ENCODE assay signal across 13 cellular contexts in genomic region chr11:9367551-9367950, GRCh38.
"Had no signal": no experiment of that assay in that cellular context is flagged by ENCODE, and none has a peak within 500 bp of the region (broad histone marks: within the 10 kb centered on the region; RNA-seq: fewer than 3 reads in every experiment).

No MANE protein-coding gene starts in this region.

- H3K36me3 ChIP-seq: breast epithelium, ovary, tibial artery, vagina had no signal

- H3K4me3 Mint-ChIP-seq: activated naive CD8-positive, alpha-beta T cell treated with anti-CD3 and anti-CD28 coated beads for 36 hours; nephron progenitor cell; stimulated activated memory B cell treated with anti-CD40 and anti-IgM and Interleukin-4, amounts not matched to agents 10 μg/mL and 1 μg/mL and 100 μg/mL, for 72 hours; T-cell had no signal

- H3K4me1 Mint-ChIP-seq: stimulated activated memory B cell treated with anti-CD40 and anti-IgM and Interleukin-4, amounts not matched to agents 10 μg/mL and 1 μg/mL and 100 μg/mL, for 72 hours had no signal

- H3K9me3 ChIP-seq: breast epithelium, ovary, tibial artery, vagina had no signal

- H3K36me3 Mint-ChIP-seq: activated naive CD8-positive, alpha-beta T cell treated with anti-CD3 and anti-CD28 coated beads for 36 hours; stimulated activated memory B cell treated with anti-CD40 and anti-IgM and Interleukin-4, amounts not matched to agents 10 μg/mL and 1 μg/mL and 100 μg/mL, for 72 hours; T-cell had no signal

- H3K9me3 Mint-ChIP-seq: activated naive CD8-positive, alpha-beta T cell treated with anti-CD3 and anti-CD28 coated beads for 36 hours; nephron progenitor cell; stimulated activated memory B cell treated with anti-CD40 and anti-IgM and Interleukin-4, amounts not matched to agents 10 μg/mL and 1 μg/mL and 100 μg/mL, for 72 hours; T-cell had no signal

- H3K27ac Mint-ChIP-seq: activated naive CD8-positive, alpha-beta T cell treated with anti-CD3 and anti-CD28 coated beads for 36 hours; nephron progenitor cell; stimulated activated memory B cell treated with anti-CD40 and anti-IgM and Interleukin-4, amounts not matched to agents 10 μg/mL and 1 μg/mL and 100 μg/mL, for 72 hours; T-cell had no signal

- DNase-seq: activated CD4-positive, alpha-beta T cell treated with anti-CD3 and anti-CD28 coated beads, Interleukin-2, amount 50 U/mL, for 1 hour; activated CD8-positive, alpha-beta memory T cell treated with anti-CD3 and anti-CD28 coated beads for 24 hours; activated naive CD8-positive, alpha-beta T cell treated with anti-CD3 and anti-CD28 coated beads for 36 hours; left ventricle myocardium superior; nephron progenitor cell; ovary; stimulated activated CD4-positive, alpha-beta T cell treated with anti-CD3 and anti-CD28 coated beads, Interleukin-2, amount 100 ng/mL, for 48 hours; T-cell; T-helper 9 cell; tibial artery had no signal

- ATAC-seq: left ventricle myocardium superior; stimulated activated memory B cell treated with anti-CD40 and anti-IgM and Interleukin-4, amounts not matched to agents 10 μg/mL and 1 μg/mL and 100 μg/mL, for 72 hours; T-cell had no signal

- H3K27me3 ChIP-seq: breast epithelium, ovary, tibial artery, vagina had no signal

- H3K4me3 ChIP-seq: breast epithelium, ovary, tibial artery, vagina had no signal

- H3K27ac ChIP-seq: breast epithelium, ovary, tibial artery, vagina had no signal
